12 cellular contexts compared by ENCODE assay signal in genomic region chr12:16609140-16609539, GRCh38. TPM values are rescaled to one million over a fixed set of nuclear protein-coding genes. Genes with fewer than 3 reads are reported as not detected.
DNase-seq lines count a peak whose midpoint lies in the region; ATAC-seq and TF ChIP-seq lines count a peak whose summit lies in the region.
"Had no signal": no experiment of that assay in that cellular context is flagged by ENCODE, and none has a peak within 500 bp of the region (broad histone marks: within the 10 kb centered on the region; RNA-seq: fewer than 3 reads in every experiment).

No MANE protein-coding gene starts in this region.

- peak overlapping the region; percentile 23 for H3K4me3 ChIP-seq in GM12864 (ENCODE audit: low read depth, low read length)
- H3K4me3 ChIP-seq in OCI-LY1 (ENCODE audit: low read depth, low read length, poor library complexity, severe bottlenecking) = no peak overlapping the region
- no peak overlapping the region for H3K4me3 ChIP-seq in hepatocyte
- H3K4me3 ChIP-seq in skeletal muscle cell (ENCODE audit: low read depth, low read length) = peak overlapping the region; percentile 24
- H3K4me3 ChIP-seq: gastrocnemius medialis had no signal

- H3F3A ChIP-seq in OCI-LY1 (ENCODE audit: insufficient read depth, low read length) = no peaks in the 10 kb centered on the region

- peak overlapping the region; percentile 56 for H3K27ac ChIP-seq in OCI-LY1 (ENCODE audit: low read depth, low read length, poor library complexity, severe bottlenecking)
- H3K27ac ChIP-seq in hepatocyte = no peak overlapping the region
- H3K27ac ChIP-seq: gastrocnemius medialis had no signal

- ATAC-seq in GM21526 (IDR thresholded peaks at IDR 0.05; ENCODE audit: low FRiP score, unreplicated experiment) = no peak
- ATAC-seq: gastrocnemius medialis had no signal

- TF ChIP-seq CTCF in GM12864 (IDR thresholded peaks at IDR 0.05; ENCODE audit: low read depth, low read length, missing control alignments) (no peak), OCI-LY1 (IDR thresholded peaks at IDR 0.05; ENCODE audit: low read length) (no peak), hepatocyte (IDR thresholded peaks at IDR 0.05; ENCODE audit: poor library complexity) (no peak)

- no peak overlapping the region for H2AFZ ChIP-seq in OCI-LY1 (ENCODE audit: low read length)
- H2AFZ ChIP-seq in hepatocyte = peak overlapping the region; percentile 49

- no peaks in the 10 kb centered on the region for H3K9me2 ChIP-seq in OCI-LY1 (ENCODE audit: low read depth, low read length)
- H3K9me2 ChIP-seq in hepatocyte (replicated peaks; ENCODE audit: insufficient read depth) = no peaks in the 10 kb centered on the region

- no peak for DNase-seq in GM12864 (ENCODE audit: low read depth)
- DNase-seq in hepatocyte (ENCODE audit: low spot score) = no peak
- no peak for DNase-seq in skeletal muscle cell (ENCODE audit: low read depth)
- no peak for DNase-seq in hippocampal formation (lab: John Stamatoyannopoulos, UW)
- DNase-seq in LoVo (ENCODE audit: low spot score) = no peak
- DNase-seq in putamen (ENCODE audit: low spot score) = no peak
- DNase-seq: activated CD4-positive, alpha-beta T cell treated with anti-CD3 and anti-CD28 coated beads, Interleukin-2, amount 10 ng/mL, durations not matched to agents 24 days and 14 days; gastrocnemius medialis had no signal

- H3K36me3 ChIP-seq in OCI-LY1 (ENCODE audit: insufficient read depth, low read length) (no peaks in the 10 kb centered on the region), hepatocyte (replicated peaks; ENCODE audit: insufficient read depth, low read depth) (no peaks in the 10 kb centered on the region)
- H3K36me3 ChIP-seq: gastrocnemius medialis had no signal

- peaks cover 44% of the 10 kb centered on the region for H3K4me1 ChIP-seq in OCI-LY1 (ENCODE audit: insufficient read depth, low read length, severe bottlenecking)
- H3K4me1 ChIP-seq in hepatocyte (ENCODE audit: insufficient read depth) = peaks cover 14% of the 10 kb centered on the region

- peak overlapping the region; percentile 29 for H3K4me2 ChIP-seq in OCI-LY1 (ENCODE audit: low read length)
- peak overlapping the region; percentile 67 for H3K4me2 ChIP-seq in hepatocyte

- H3K79me2 ChIP-seq in OCI-LY1 (ENCODE audit: insufficient read depth, low read length) = no peaks in the 10 kb centered on the region
- H3K79me2 ChIP-seq in hepatocyte = no peaks in the 10 kb centered on the region

- no peaks in the 10 kb centered on the region for H3K9me3 ChIP-seq in OCI-LY1 (ENCODE audit: low read length)
- H3K9me3 ChIP-seq in hepatocyte (ENCODE audit: low read depth) = no peaks in the 10 kb centered on the region
- H3K9me3 ChIP-seq: gastrocnemius medialis had no signal

- no peaks in the 10 kb centered on the region for H3K27me3 ChIP-seq in OCI-LY1 (ENCODE audit: insufficient read depth, low read length)
- peaks cover 69% of the 10 kb centered on the region for H3K27me3 ChIP-seq in hepatocyte

- WGBS in hepatocyte (ENCODE audit: low lambda C conversion rate, missing lambda C conversion rate) = 26% methylated on average over 7 of the region's 7 CpGs

- H3K9ac ChIP-seq in OCI-LY1 (ENCODE audit: low read length) = peak overlapping the region; percentile 29; the same call in 1 of the 2 replicates

- no peaks in the 10 kb centered on the region for H4K20me1 ChIP-seq in OCI-LY1 (ENCODE audit: insufficient read depth, low read length)
- H4K20me1 ChIP-seq in hepatocyte (ENCODE audit: insufficient read depth, poor library complexity, severe bottlenecking) = no peaks in the 10 kb centered on the region

RNA-seq across cellular contexts. Expression of gene LMO3, which starts 3.2 kb away (rescaled TPM):
- 13.5 and 22.5 TPM in 2 replicates for total RNA-seq in hepatocyte
- 5.0 and 7.9 TPM in 2 replicates for polyA plus RNA-seq in hepatocyte
- total RNA-seq: activated CD4-positive, alpha-beta T cell treated with anti-CD3 and anti-CD28 coated beads, Interleukin-2, amount 10 ng/mL, durations not matched to agents 24 days and 14 days; RPMI7951 had no signal
- polyA plus RNA-seq: IgD-negative memory B cell had no signal

Comparison
In these comparisons a context has a peak if more than half of its experiments do, and no peak if none do; other contexts are left out.
1. H3K4me3 ChIP-seq: peak in GM12864 (single experiment) and skeletal muscle cell (single experiment); none in OCI-LY1 (single experiment) and hepatocyte (single experiment).